In the genomic region with DNA sequence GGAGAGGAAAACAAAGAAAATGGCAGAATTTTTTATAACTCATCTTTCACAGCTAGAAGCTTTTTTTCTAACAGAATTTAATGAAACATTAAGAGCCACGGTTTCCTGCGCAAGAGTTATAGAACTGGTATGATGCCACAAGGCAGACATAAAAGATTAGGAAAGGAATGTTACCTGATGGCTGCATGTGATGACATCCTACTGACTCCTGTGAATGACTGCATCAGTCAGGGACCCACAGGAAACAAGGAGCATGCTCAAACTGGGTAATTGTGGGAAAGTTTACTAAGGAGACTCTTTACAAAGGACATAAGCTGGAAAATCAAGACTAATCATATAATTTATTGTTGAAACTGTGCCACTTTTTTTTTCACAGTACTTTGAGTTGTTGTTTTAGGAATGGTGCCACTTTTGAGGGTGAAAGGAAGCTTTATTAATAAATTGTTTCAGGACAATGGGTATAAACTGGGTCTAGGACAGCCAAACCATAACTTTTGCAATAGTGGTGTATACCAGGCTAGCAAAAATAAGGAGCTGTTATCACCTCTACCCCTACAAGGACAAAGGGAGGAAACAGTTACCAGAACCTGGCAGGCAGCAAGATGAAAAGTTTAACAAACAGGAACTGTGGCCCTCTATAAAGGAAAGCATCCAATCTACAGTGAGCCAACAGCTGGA, we compare ENCODE assay signal across 20 cellular contexts. TPM values are rescaled to one million over a fixed set of nuclear protein-coding genes. Genes with fewer than 3 reads are reported as not detected.
A peak's percentile ranks its signal among the peaks of the same experiment; 100 is the strongest.
DNase-seq lines count a peak whose midpoint lies in the region; ATAC-seq, FAIRE-seq and TF ChIP-seq lines count a peak whose summit lies in the region.
"Had no signal": no experiment of that assay in that cellular context is flagged by ENCODE, and none has a peak within 500 bp of the region (broad histone marks: within the 10 kb centered on the region; RNA-seq: fewer than 3 reads in every experiment).

No MANE protein-coding gene starts in this region.

- H3K9ac ChIP-seq in SK-N-SH (no peak overlapping the region), K562 (ENCODE audit: insufficient read depth in 1 of 2, low read depth in 2 of 2, low read length in 2 of 2) (no peak overlapping the region)

- no peaks in the 10 kb centered on the region for H4K20me1 ChIP-seq in SK-N-SH (ENCODE audit: insufficient read depth)
- no peaks in the 10 kb centered on the region for H4K20me1 ChIP-seq in K562 (replicated peaks; ENCODE audit: control insufficient read depth, insufficient read depth, low read length)

- no peak for TF ChIP-seq POLR2A in K562 (conservative IDR thresholded peaks at IDR 0.05)

- no peaks in the 10 kb centered on the region for H3K9me2 ChIP-seq in SK-N-SH

- H3K27me3 ChIP-seq in SK-N-SH (ENCODE audit: insufficient read depth): no peaks in the 10 kb centered on the region
- peaks cover 10 to 11% of the 10 kb centered on the region in 2 experiments; a peak in 4 of 5 replicates for H3K27me3 ChIP-seq in K562 (ENCODE audit: control insufficient read depth in 2 of 2, insufficient read depth in 2 of 2, low read length in 2 of 2)
- H3K27me3 ChIP-seq in upper lobe of right lung: peaks cover 24% of the 10 kb centered on the region

- TF ChIP-seq RAD21 in SK-N-SH (IDR thresholded peaks at IDR 0.05; ENCODE audit: low read length): no peak
- no peak for TF ChIP-seq RAD21 in K562 (CRISPR knock-in tag; conservative IDR thresholded peaks at IDR 0.05 in 1 of 2, IDR thresholded peaks at IDR 0.05 in 1 of 2)

- intact Hi-C loops in K562 (cut with micrococcal nuclease) (no loop called here), upper lobe of right lung (cut with DNase I) (no loop called here)

- H3K36me3 ChIP-seq in SK-N-SH (replicated peaks in 1 of 2; ENCODE audit: control insufficient read depth in 1 of 2, insufficient read depth in 2 of 2, low read length in 1 of 2): no peaks in the 10 kb centered on the region
- no peaks in the 10 kb centered on the region for H3K36me3 ChIP-seq in K562 (ENCODE audit: control insufficient read depth, insufficient read depth, low read length)
- no peaks in the 10 kb centered on the region for H3K36me3 ChIP-seq in upper lobe of right lung

- TF ChIP-seq EP300 in SK-N-SH (IDR thresholded peaks at IDR 0.05; ENCODE audit: borderline replicate concordance in 1 of 2, low read depth in 1 of 2, low read length in 1 of 2) (no peak), K562 (IDR thresholded peaks at IDR 0.05; ENCODE audit: low read length) (no peak)

- no TSS peak for BruUV-seq in K562 (replicated peaks; lab: Mats Ljungman, UMichigan)

- WGBS in SK-N-SH (ENCODE audit: low lambda C conversion rate): 85% methylated on average over 2 of the region's 2 CpGs
- 0% methylated on average over 2 of the region's 2 CpGs for WGBS in K562 (ENCODE audit: insufficient coverage, low coverage, missing lambda C conversion rate)

- H3K9me3 ChIP-seq in SK-N-SH (no peaks in the 10 kb centered on the region), K562 (replicated peaks; ENCODE audit: control insufficient read depth, insufficient read depth, low read depth, low read length) (no peaks in the 10 kb centered on the region), upper lobe of right lung (no peaks in the 10 kb centered on the region)
- H3K9me3 ChIP-seq: A549 had no signal

- in situ Hi-C loops in K562 (cut with MboI): no loop called here

- ATAC-seq in SK-N-SH treated with all-trans-retinoic acid at 6 μM for 48 hours: no peak
- ATAC-seq in K562: no peak
- peak; percentile 20 for ATAC-seq in upper lobe of right lung
- no peak for ATAC-seq in HG02678 (IDR thresholded peaks at IDR 0.05; ENCODE audit: unreplicated experiment)
- ATAC-seq: A549 had no signal

- H3K4me2 ChIP-seq in SK-N-SH (no peak overlapping the region), K562 (ENCODE audit: insufficient read depth, low read length) (no peak overlapping the region)
- H3K4me2 ChIP-seq: A549, PC-9 had no signal

- no peak for FAIRE-seq in K562 (lab: Jason Lieb, UNC)
- FAIRE-seq: A549, GM12891 had no signal

- no peaks in the 10 kb centered on the region for H3K9me1 ChIP-seq in K562 (ENCODE audit: control insufficient read depth, insufficient read depth, low read length)

- CTCF ChIA-PET in SK-N-SH (lab: Yijun Ruan, JAX): interaction anchor here (0.9 to 2.4 kb wide), 2 partner anchors 8 to 310 kb away, joined by 3 to 5 read pairs; no protein-coding TSS in a partner anchor
- CTCF ChIA-PET in K562 (lab: Yijun Ruan, JAX; ENCODE audit: low intra/inter-chr PET ratio): interaction anchor here (0.5 kb wide), 1 partner anchor 271 kb away, joined by 8 read pairs; no protein-coding TSS in a partner anchor

- TF ChIP-seq CTCF in SK-N-SH (IDR thresholded peaks at IDR 0.05) (no peak), K562 (IDR thresholded peaks at IDR 0.05 in 2 of 3, conservative IDR thresholded peaks at IDR 0.05 in 1 of 3; ENCODE audit: insufficient read depth in 2 of 3, low read depth in 1 of 3, low read length in 3 of 3) (no peak), fibroblast of pulmonary artery (IDR thresholded peaks at IDR 0.05; ENCODE audit: low read length, missing control alignments) (no peak), upper lobe of right lung (IDR thresholded peaks at IDR 0.05) (no peak)

- H3K79me2 ChIP-seq in SK-N-SH (ENCODE audit: insufficient read depth): no peaks in the 10 kb centered on the region; the same call in 1 of the 2 replicates
- H3K79me2 ChIP-seq in K562 (ENCODE audit: control insufficient read depth, insufficient read depth, low read length): no peaks in the 10 kb centered on the region

- H3K27ac ChIP-seq in SK-N-SH (ENCODE audit: low read depth in 2 of 2, low read length in 1 of 2) (no peak overlapping the region), K562 (ENCODE audit: extremely low read depth, low read depth, low read length) (no peak overlapping the region), upper lobe of right lung (no peak overlapping the region)
- H3K27ac ChIP-seq: A549, PC-9 had no signal

- peaks cover 3 to 4% of the 10 kb centered on the region in 2 experiments; a peak in 3 of 4 replicates for H3K4me1 ChIP-seq in SK-N-SH (ENCODE audit: control insufficient read depth in 1 of 2, insufficient read depth in 2 of 2, low read depth in 1 of 2, low read length in 1 of 2)
- 0 out of 5 replicates have a peak, but pooled peaks cover 0 to 3% of the 10 kb centered on the region in 2 experiments for H3K4me1 ChIP-seq in K562 (replicated peaks in 1 of 2; ENCODE audit: control insufficient read depth in 2 of 2, insufficient read depth in 2 of 2, low read length in 2 of 2)
- peaks cover 7% of the 10 kb centered on the region for H3K4me1 ChIP-seq in upper lobe of right lung
- H3K4me1 ChIP-seq: A549 had no signal

- DNase-seq in SK-N-SH: no peak
- DNase-seq in K562 (ENCODE audit: extremely low read depth in 1 of 4, low spot score in 3 of 4): no peak
- peak; percentile 77 for DNase-seq in fibroblast of pulmonary artery (ENCODE audit: low read depth)
- no peak for DNase-seq in upper lobe of right lung
- DNase-seq in activated naive CD4-positive, alpha-beta T cell (lab: John Stamatoyannopoulos, UW): no peak
- DNase-seq in SHP77 treated with DMSO at 0.1 percent for 48 hours (lab: John Stamatoyannopoulos, UW): no peak
- DNase-seq: Calu3; CD4-positive, alpha-beta T cell; DMS79; GOT3; Karpas-422; NCI-H1417 treated with DMSO at 0.1 percent for 48 hours; NCI-H2029 treated with DMSO at 0.1 percent for 48 hours; NCI-H69; PC-9 had no signal

- POLR2A ChIA-PET in SK-N-SH (lab: Yijun Ruan, JAX): no interaction called here
- POLR2A ChIA-PET in K562 (lab: Yijun Ruan, JAX): interaction anchor here (1.2 kb wide), 1 partner anchor 10 kb away, joined by 3 read pairs; no protein-coding TSS in a partner anchor

- no peak overlapping the region for H3K4me3 ChIP-seq in SK-N-SH (ENCODE audit: low read depth in 2 of 2, low read length in 1 of 2)
- H3K4me3 ChIP-seq in K562: no peak overlapping the region
- H3K4me3 ChIP-seq in fibroblast of pulmonary artery (replicated peaks; ENCODE audit: low read depth, low read length): no peak overlapping the region
- no peak overlapping the region for H3K4me3 ChIP-seq in upper lobe of right lung
- H3K4me3 ChIP-seq: A549, PC-9 had no signal

- H3F3A ChIP-seq in SK-N-SH (replicated peaks; ENCODE audit: insufficient read depth): peaks cover 8% of the 10 kb centered on the region

- H2AFZ ChIP-seq in SK-N-SH (ENCODE audit: low read depth) (0 out of 2 replicates have a peak overlapping the region, but pooled peaks have one; percentile 59), K562 (ENCODE audit: low read depth, low read length) (no peak overlapping the region)
- H2AFZ ChIP-seq: PC-9 had no signal

RNA-seq across cellular contexts. Expression of gene TSLP, which starts 5.1 kb away (rescaled TPM):
- 1.3 and 1.5 TPM in 2 replicates for polyA plus RNA-seq in SK-N-SH (2012; rRNA removed)
- polyA plus RNA-seq in SK-N-SH (2012; cell fraction: cytosol; rRNA removed): 1.9 and 2.8 TPM in 2 replicates
- 0.41 and 0.97 TPM in 2 replicates for polyA plus RNA-seq in SK-N-SH (2012; cell fraction: nucleus; rRNA removed)
- total RNA-seq in K562 (2011; cell fraction: chromatin; rRNA removed; ENCODE audit: low replicate concordance): 0.39 TPM in 1 of 2 replicates, not detected in the other
- total RNA-seq in K562 (2011; cell fraction: nucleolus; rRNA removed): 0.26 TPM in 1 of 2 replicates, not detected in the other
- 0.51 and 0.69 TPM in 2 replicates for total RNA-seq in K562 (2011; cell fraction: nucleoplasm; rRNA removed)
- 0.09 and 0.41 TPM in 2 replicates for total RNA-seq in K562 (2014; rRNA removed)
- 0.80 and 1.1 TPM in 2 replicates for total RNA-seq in K562 (2014; rRNA removed; fragmentation: Illumina TruSeq; extraction: Trizol)
- 0.38 and 0.40 TPM in 2 replicates for total RNA-seq in K562 (2015; rRNA removed; fragmentation: Illumina TruSeq; extraction: Trizol)
- 1.3 and 1.7 TPM in 2 replicates for total RNA-seq in K562 (2021)
- 0.74 and 1.0 TPM in 2 replicates for polyA plus RNA-seq in K562 (2011; rRNA removed)
- 0.18 and 0.35 TPM in 2 replicates for polyA plus RNA-seq in K562 (2011; cell fraction: cytosol; rRNA removed)
- 0.21 and 0.38 TPM in 2 replicates for polyA plus RNA-seq in K562 (2011; cell fraction: nucleus; rRNA removed)
- 1.1 and 4.6 TPM in 2 replicates for polyA plus RNA-seq in K562 (2012)
- polyA plus RNA-seq in K562 (2014; fragmentation: Illumina TruSeq; extraction: Trizol): 1.6 and 1.8 TPM in 2 replicates
- 1 to 10 TPM; 2.4 to 2.8 TPM for polyA plus RNA-seq in K562 (2014; fragmentation: Nextera tagmentation; extraction: Ambion mirVana)
- 1.2 and 1.6 TPM in 2 replicates for polyA plus RNA-seq in K562 (2014; rRNA removed)
- polyA minus RNA-seq in K562 (2011; rRNA and poly(A)+ RNA removed): 0.63 and 0.84 TPM in 2 replicates
- not detected in 2 replicates for polyA minus RNA-seq in K562 (2011; cell fraction: cytosol; rRNA and poly(A)+ RNA removed)
- polyA minus RNA-seq in K562 (2011; cell fraction: nucleus; rRNA and poly(A)+ RNA removed): 0.56 and 0.81 TPM in 2 replicates
- 1.7 TPM for total RNA-seq in upper lobe of right lung
- total RNA-seq: Calu3; CD4-positive, alpha-beta T cell; G401; PC-9 had no signal
- polyA plus RNA-seq: A549 had no signal

RNA-seq across cellular contexts. Expression of gene WDR36, which starts 25.7 kb away (rescaled TPM):
- polyA plus RNA-seq in SK-N-SH (2012; rRNA removed): 6.7 and 10.4 TPM in 2 replicates
- polyA plus RNA-seq in SK-N-SH (2012; cell fraction: cytosol; rRNA removed): 8.6 and 9.0 TPM in 2 replicates
- polyA plus RNA-seq in SK-N-SH (2012; cell fraction: nucleus; rRNA removed): 7.6 and 17.4 TPM in 2 replicates
- total RNA-seq in K562 (2011; cell fraction: chromatin; rRNA removed; ENCODE audit: low replicate concordance): 52.2 and 111 TPM in 2 replicates
- total RNA-seq in K562 (2011; cell fraction: nucleolus; rRNA removed): 46.2 and 48.2 TPM in 2 replicates
- 40.4 and 54.4 TPM in 2 replicates for total RNA-seq in K562 (2011; cell fraction: nucleoplasm; rRNA removed)
- 40.8 and 52.9 TPM in 2 replicates for total RNA-seq in K562 (2014; rRNA removed)
- total RNA-seq in K562 (2014; rRNA removed; fragmentation: Illumina TruSeq; extraction: Trizol): 64.9 and 69.0 TPM in 2 replicates
- total RNA-seq in K562 (2015; rRNA removed; fragmentation: Illumina TruSeq; extraction: Trizol): 60.6 and 63.7 TPM in 2 replicates
- 64.2 and 67.7 TPM in 2 replicates for total RNA-seq in K562 (2021)
- 49.9 and 68.0 TPM in 2 replicates for polyA plus RNA-seq in K562 (2011; rRNA removed)
- polyA plus RNA-seq in K562 (2011; cell fraction: cytosol; rRNA removed): 13.3 and 24.9 TPM in 2 replicates
- polyA plus RNA-seq in K562 (2011; cell fraction: nucleus; rRNA removed): 35.2 and 48.5 TPM in 2 replicates
- 13.7 and 19.0 TPM in 2 replicates for polyA plus RNA-seq in K562 (2012)
- polyA plus RNA-seq in K562 (2014; fragmentation: Illumina TruSeq; extraction: Trizol): 38.2 and 41.5 TPM in 2 replicates
- 10 to 100 TPM; 28.1 to 32.2 TPM for polyA plus RNA-seq in K562 (2014; fragmentation: Nextera tagmentation; extraction: Ambion mirVana)
- polyA plus RNA-seq in K562 (2014; rRNA removed): 25.7 and 28.8 TPM in 2 replicates
- polyA minus RNA-seq in K562 (2011; rRNA and poly(A)+ RNA removed): 139 and 148 TPM in 2 replicates
- 43.2 and 67.2 TPM in 2 replicates for polyA minus RNA-seq in K562 (2011; cell fraction: cytosol; rRNA and poly(A)+ RNA removed)
- 88.1 and 171 TPM in 2 replicates for polyA minus RNA-seq in K562 (2011; cell fraction: nucleus; rRNA and poly(A)+ RNA removed)
- 25.0 TPM for total RNA-seq in upper lobe of right lung
